Comparison of ENCODE assay signal across 8 cellular contexts in genomic region chr11:48020092-48020755, GRCh38. TPM values are rescaled to one million over a fixed set of nuclear protein-coding genes. Genes with fewer than 3 reads are reported as not detected.
DNase-seq lines count a peak whose midpoint lies in the region; ATAC-seq and TF ChIP-seq lines count a peak whose summit lies in the region.

No MANE protein-coding gene starts in this region.

- H3K4me1 ChIP-seq in thymus (ENCODE audit: control insufficient read depth, insufficient read depth, low read length), result no peaks in the 10 kb centered on the region

- peak; percentile 10 for TF ChIP-seq CTCF in GM10248 (IDR thresholded peaks at IDR 0.05; ENCODE audit: control extremely low read depth, extremely low read depth, low read depth, missing control alignments)

- ATAC-seq in GM21515 (IDR thresholded peaks at IDR 0.05; ENCODE audit: unreplicated experiment), result peak; percentile 69
- ATAC-seq in GM19328 (IDR thresholded peaks at IDR 0.05; ENCODE audit: unreplicated experiment), result no peak

- DNase-seq in GM10248 (ENCODE audit: extremely low spot score) (no peak), MV-4-11 (lab: John Stamatoyannopoulos, UW) (peak; percentile 98), NCI-H2081 treated with DMSO at 0.1 percent for 48 hours (lab: John Stamatoyannopoulos, UW) (no peak), inferior parietal cortex (ENCODE audit: extremely low spot score) (no peak)
- DNase-seq in effector CD4-positive, alpha-beta T cell, result peak; percentile 19

- H3K27ac ChIP-seq in thymus (ENCODE audit: low read depth), result peak overlapping the region; percentile 9

- no peaks in the 10 kb centered on the region for H3K27me3 ChIP-seq in thymus (ENCODE audit: control insufficient read depth, insufficient read depth)

- CTCF ChIA-PET in GM10248 (lab: Yijun Ruan, JAX), result interaction anchor here (0.9 to 1.8 kb wide), 5 partner anchors 10 to 88 kb away, joined by 3 to 5 read pairs (median 4); no protein-coding TSS in a partner anchor

- POLR2A ChIA-PET in GM10248 (lab: Yijun Ruan, JAX), result no interaction called here

- WGBS in thymus, result 92% methylated on average over 17 of the region's 17 CpGs

- no peak overlapping the region for H3K4me3 ChIP-seq in thymus (ENCODE audit: low read length)

- H3K36me3 ChIP-seq in thymus (ENCODE audit: control insufficient read depth, insufficient read depth), result no peaks in the 10 kb centered on the region

- H3K9me3 ChIP-seq in thymus (ENCODE audit: control insufficient read depth), result no peaks in the 10 kb centered on the region

RNA-seq across cellular contexts. Expression of gene PTPRJ, which starts 39.9 kb away (rescaled TPM):
- polyA plus RNA-seq in thymus, result 4.4 TPM

Comparison
In these comparisons a context has a peak if more than half of its experiments do, and no peak if none do; other contexts are left out.
1. DNase-seq: peak in MV-4-11 (single experiment) and effector CD4-positive, alpha-beta T cell (single experiment); none in GM10248 (single experiment), NCI-H2081 treated with DMSO at 0.1 percent for 48 hours (single experiment) and inferior parietal cortex (single experiment).